Comparison of ENCODE assay signal across 23 cellular contexts in the genomic region with DNA sequence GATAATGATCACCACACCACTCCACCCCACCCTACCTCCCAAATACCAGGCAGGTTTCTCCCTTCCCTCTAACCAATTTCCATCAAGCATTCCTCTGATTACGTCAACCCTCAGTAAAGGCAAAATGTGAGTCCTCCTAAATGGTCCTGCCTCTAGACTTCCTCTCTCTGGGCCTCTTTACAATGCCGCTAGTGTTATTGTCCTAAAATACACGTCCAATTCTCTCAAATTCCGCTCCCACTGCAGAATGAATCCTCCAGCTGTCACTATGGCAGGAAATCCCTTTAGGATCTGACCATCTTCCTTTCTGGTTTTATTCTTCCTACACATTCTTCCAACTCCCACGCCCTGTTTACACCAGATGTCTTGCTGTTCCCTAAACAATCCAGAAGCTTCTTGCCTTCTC.
DNase-seq lines count a peak whose midpoint lies in the region; ATAC-seq and TF ChIP-seq lines count a peak whose summit lies in the region.
"Had no signal": no experiment of that assay in that cellular context is flagged by ENCODE, and none has a peak within 500 bp of the region (broad histone marks: within the 10 kb centered on the region; RNA-seq: fewer than 3 reads in every experiment).

No MANE protein-coding gene starts in this region.

- H2BK20ac ChIP-seq in H9 (ENCODE audit: low read depth, low read length, poor library complexity, severe bottlenecking): no peak overlapping the region

- H3K36me3 ChIP-seq in CD4-positive, alpha-beta memory T cell (ENCODE audit: insufficient read depth, low read length): peaks cover 13% of the 10 kb centered on the region

- no peak overlapping the region for H4K8ac ChIP-seq in H9 (replicated peaks; ENCODE audit: insufficient read length, low read depth, low read length)

- intact Hi-C loops in CD4-positive, alpha-beta memory T cell (cut with micrococcal nuclease): no loop called here

- H4K91ac ChIP-seq in H9 (ENCODE audit: insufficient read length, low read depth, low read length): no peak overlapping the region

- H4K20me1 ChIP-seq in H9 (ENCODE audit: control insufficient read depth, insufficient read depth, insufficient read length): no peaks in the 10 kb centered on the region

- H3K4me3 ChIP-seq in CD4-positive, alpha-beta memory T cell (ENCODE audit: low read length in 2 of 2): no peak overlapping the region
- H3K4me3 ChIP-seq: lung, upper lobe of left lung had no signal

- H3K9ac ChIP-seq in H9 (ENCODE audit: extremely low read depth, insufficient read length, low read length): no peak overlapping the region
- H3K9ac ChIP-seq: SK-N-SH had no signal

- H3K9me3 Mint-ChIP-seq in CD4-positive, alpha-beta memory T cell: no peaks in the 10 kb centered on the region
- H3K9me3 Mint-ChIP-seq in H9 (no peaks in the 10 kb centered on the region), nephron progenitor cell (no peaks in the 10 kb centered on the region)
- H3K9me3 Mint-ChIP-seq: natural killer cell; T-helper 2 cell treated with Interferon-gamma antibody and Interleukin-4, amounts not matched to agents 5 μg/mL and 100 μg/mL, for 36 hours had no signal

- H2BK15ac ChIP-seq in H9 (ENCODE audit: low read depth, low read length): no peak overlapping the region

- no peak overlapping the region for H2BK5ac ChIP-seq in H9 (ENCODE audit: insufficient read length, low read length)

- H3K4ac ChIP-seq in H9 (ENCODE audit: low read depth, low read length): no peak overlapping the region

- DNase-seq in CD4-positive, alpha-beta memory T cell: no peak
- DNase-seq in H9: no peak
- DNase-seq in dermis microvascular lymphatic vessel endothelial cell (ENCODE audit: low read depth in 2 of 2): peak; percentile 80 to 88
- no peak for DNase-seq in nephron progenitor cell
- DNase-seq in NOMO-1 (lab: John Stamatoyannopoulos, UW; ENCODE audit: unreplicated experiment in 2 of 2): no peak
- DNase-seq in DMS53 treated with DMSO at 0.1 percent for 48 hours (lab: John Stamatoyannopoulos, UW; ENCODE audit: unreplicated experiment): no peak
- DNase-seq: activated CD4-positive, CD25-positive, alpha-beta regulatory T cell treated with anti-CD3 and anti-CD28 coated beads, Interleukin-2, amount 50 U/mL, for 72 hours; activated effector memory CD4-positive, alpha-beta T cell treated with Interleukin-2 at 50 U/mL for 16 hours; cortex of kidney; foreskin fibroblast; hippocampal formation; natural killer cell; NCI-H1417; NCI-H524; posterior cingulate gyrus; SK-N-SH; stimulated activated CD4-positive, alpha-beta T cell treated with anti-CD3 and anti-CD28 coated beads, Interleukin-2, amount 100 ng/mL, for 24 hours; stimulated activated naive CD4-positive, alpha-beta T cell treated with Interleukin-2 at 50 U/mL for 16 hours; upper lobe of left lung had no signal

- no peak overlapping the region for H2AK5ac ChIP-seq in H9 (ENCODE audit: insufficient read length, low read length)

- H2AFZ ChIP-seq in H9 (ENCODE audit: low read length): no peak overlapping the region

- H3K4me1 ChIP-seq in CD4-positive, alpha-beta memory T cell (ENCODE audit: insufficient read depth, low read length): peaks cover under 1% of the 10 kb centered on the region
- peaks cover 2% of the 10 kb centered on the region; the same call in 1 of the 2 replicates for H3K4me1 ChIP-seq in H9 (ENCODE audit: insufficient read depth, low read length)
- H3K4me1 ChIP-seq: upper lobe of left lung had no signal

- no CpG with 5 or more reads among the region's 5 CpGs for WGBS in H9 (ENCODE audit: extremely low coverage, insufficient read length, low lambda C conversion rate)

- H3K27me3 Mint-ChIP-seq in CD4-positive, alpha-beta memory T cell: no peaks in the 10 kb centered on the region
- no peaks in the 10 kb centered on the region for H3K27me3 Mint-ChIP-seq in H9 (ENCODE audit: low read depth)
- H3K27me3 Mint-ChIP-seq in nephron progenitor cell (ENCODE audit: low read depth, poor library complexity): no peaks in the 10 kb centered on the region

- peaks cover 23 to 28% of the 10 kb centered on the region in 2 donors for H3K36me3 Mint-ChIP-seq in CD4-positive, alpha-beta memory T cell
- H3K36me3 Mint-ChIP-seq in H9 (ENCODE audit: insufficient read depth in 1 of 3, low read depth in 3 of 3): peaks cover 12 to 35% (median 26%) of the 10 kb centered on the region in 3 experiments; a peak in 6 of 7 replicates
- peaks cover 50% of the 10 kb centered on the region for H3K36me3 Mint-ChIP-seq in nephron progenitor cell (ENCODE audit: low read depth)

- TF ChIP-seq CTCF in H9 (conservative IDR thresholded peaks at IDR 0.05) (no peak), nephron progenitor cell (IDR thresholded peaks at IDR 0.05) (no peak)

- POLR2A ChIA-PET in CD4-positive, alpha-beta memory T cell (lab: Charles Lee; ENCODE audit: partially characterized antibody): no interaction called here

- no peak overlapping the region for H4K5ac ChIP-seq in H9 (ENCODE audit: insufficient read length, low read depth, low read length)

- H3K27ac ChIP-seq in CD4-positive, alpha-beta memory T cell (ENCODE audit: low read depth, low read length): no peak overlapping the region
- no peak overlapping the region for H3K27ac ChIP-seq in H9 (ENCODE audit: insufficient read length, low read depth, low read length)

- H3K79me2 ChIP-seq in H9 (ENCODE audit: insufficient read depth, low read length): no peaks in the 10 kb centered on the region

- H3K14ac ChIP-seq in H9 (ENCODE audit: insufficient read depth, low read length): no peak overlapping the region

- H3K4me3 Mint-ChIP-seq in CD4-positive, alpha-beta memory T cell: no peak overlapping the region
- H3K4me3 Mint-ChIP-seq in H9: no peak overlapping the region
- no peak overlapping the region for H3K4me3 Mint-ChIP-seq in nephron progenitor cell
- H3K4me3 Mint-ChIP-seq: natural killer cell; T-helper 2 cell treated with Interferon-gamma antibody and Interleukin-4, amounts not matched to agents 5 μg/mL and 100 μg/mL, for 36 hours had no signal

- no peak overlapping the region for H3K4me2 ChIP-seq in H9 (ENCODE audit: insufficient read depth, insufficient read length, low read length)
- H3K4me2 ChIP-seq: SK-N-SH had no signal

- no peak overlapping the region for H3T11ph ChIP-seq in H9 (ENCODE audit: low read length)

- H3K27me3 ChIP-seq in CD4-positive, alpha-beta memory T cell (ENCODE audit: insufficient read depth, low read length): no peaks in the 10 kb centered on the region
- H3K27me3 ChIP-seq in H9 (ENCODE audit: insufficient read depth, low read length): no peaks in the 10 kb centered on the region
- H3K27me3 ChIP-seq: upper lobe of left lung had no signal

- H3K79me1 ChIP-seq in H9 (ENCODE audit: insufficient read depth, low read depth, low read length, poor library complexity, severe bottlenecking): no peaks in the 10 kb centered on the region

- peaks cover 3 to 12% (median 5%) of the 10 kb centered on the region in 4 donors for H3K4me1 Mint-ChIP-seq in CD4-positive, alpha-beta memory T cell
- peaks cover 11 to 24% of the 10 kb centered on the region in 2 experiments for H3K4me1 Mint-ChIP-seq in H9
- peaks cover 9% of the 10 kb centered on the region for H3K4me1 Mint-ChIP-seq in nephron progenitor cell
- H3K4me1 Mint-ChIP-seq: natural killer cell had no signal

- H2BK120ac ChIP-seq in H9 (ENCODE audit: low read depth, low read length, poor library complexity, severe bottlenecking): no peak overlapping the region

- no peak overlapping the region for H3K56ac ChIP-seq in H9 (ENCODE audit: insufficient read length, low read depth, low read length)

- no peaks in the 10 kb centered on the region for H3K9me3 ChIP-seq in CD4-positive, alpha-beta memory T cell (ENCODE audit: control insufficient read depth in 1 of 2, low read length in 2 of 2)
- no peaks in the 10 kb centered on the region for H3K9me3 ChIP-seq in H9 (ENCODE audit: control insufficient read depth, low read depth, low read length)
- H3K9me3 ChIP-seq: SK-N-SH, upper lobe of left lung had no signal

- H3K23ac ChIP-seq in H9 (ENCODE audit: insufficient read length, low read depth, low read length): no peak overlapping the region

- H3K18ac ChIP-seq in H9 (ENCODE audit: insufficient read length, low read depth, low read length): no peak overlapping the region

- CTCF ChIA-PET in CD4-positive, alpha-beta memory T cell (lab: Charles Lee; ENCODE audit: partially characterized antibody): no interaction called here

- peak overlapping the region in 4 of 7 donors; percentile 17 to 79 (median 51) for H3K27ac Mint-ChIP-seq in CD4-positive, alpha-beta memory T cell
- H3K27ac Mint-ChIP-seq in H9 (peak overlapping the region; percentile 56 to 91 (median 69); a peak in 6 of 7 replicates), nephron progenitor cell (peak overlapping the region; percentile 34)
- H3K27ac Mint-ChIP-seq: natural killer cell; T-helper 2 cell treated with Interferon-gamma antibody and Interleukin-4, amounts not matched to agents 5 μg/mL and 100 μg/mL, for 36 hours had no signal

- no peak overlapping the region for H2BK12ac ChIP-seq in H9 (ENCODE audit: insufficient read length, low read depth, low read length)

- no peak for ATAC-seq in HG03521 (IDR thresholded peaks at IDR 0.05; ENCODE audit: unreplicated experiment)
- no peak for ATAC-seq in GM19395 (IDR thresholded peaks at IDR 0.05; ENCODE audit: unreplicated experiment)
- ATAC-seq: natural killer cell had no signal

- H3K23me2 ChIP-seq in H9 (ENCODE audit: insufficient read length, low read depth, low read length, poor library complexity, severe bottlenecking): no peaks in the 10 kb centered on the region

Comparison
In these comparisons a context has a peak if more than half of its experiments do, and no peak if none do; other contexts are left out.
1. DNase-seq: peak in dermis microvascular lymphatic vessel endothelial cell (2 of 2); none in CD4-positive, alpha-beta memory T cell (0 of 5), H9 (single experiment), nephron progenitor cell (single experiment), NOMO-1 (0 of 2) and DMS53 treated with DMSO at 0.1 percent for 48 hours (single experiment).
2. Peak in every context shown above with its lines, with median percentiles within 50 percentile points of each other: H3K27ac Mint-ChIP-seq.